ENCODE assay signal across 27 cellular contexts in the genomic region with DNA sequence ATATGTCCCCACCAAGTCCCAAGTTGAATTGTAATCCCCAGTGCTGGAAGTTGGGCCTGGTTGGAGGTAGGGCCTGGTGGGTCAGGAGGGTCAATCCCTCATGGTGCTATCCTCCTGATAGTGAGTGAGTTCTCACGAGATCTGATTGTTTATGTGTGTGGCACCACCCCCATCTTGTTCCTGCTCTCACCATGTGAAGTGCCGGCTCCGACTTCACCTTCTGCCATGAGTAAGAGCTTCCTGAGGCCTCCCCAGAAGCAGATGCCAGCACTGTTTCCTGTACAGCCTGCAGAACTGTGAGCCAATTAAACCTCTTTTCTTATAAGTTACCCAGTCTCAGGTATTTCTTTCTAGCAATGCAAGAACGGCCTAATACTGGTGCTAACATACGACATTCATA.
"Had no signal": no experiment of that assay in that cellular context is flagged by ENCODE, and none has a peak within 500 bp of the region (broad histone marks: within the 10 kb centered on the region; RNA-seq: fewer than 3 reads in every experiment).

No MANE protein-coding gene starts in this region.

- FAIRE-seq: kidney, pancreas, TTC549 had no signal

- H3K9me3 ChIP-seq: adrenal gland, ascending aorta, gastrocnemius medialis, pancreas, psoas muscle, stomach, tibial nerve had no signal

- H3K4me3 Mint-ChIP-seq: activated naive CD4-positive, alpha-beta T cell treated with anti-CD3 and anti-CD28 coated beads for 36 hours; activated naive CD8-positive, alpha-beta T cell treated with anti-CD3 and anti-CD28 coated beads for 36 hours; brain; endodermal cell; mesothelial cell of epicardium; naive B cell; stimulated activated naive B cell treated with anti-CD40 and anti-IgM and Interleukin-4, amounts not matched to agents 10 μg/mL and 1 μg/mL and 100 μg/mL, for 72 hours; T-helper 1 cell treated with Interleukin-12 subunit alpha and Interleukin-12 subunit beta and Interleukin-4 antibody, amounts not matched to agents 30 μg/mL and 1 μg/mL, for 36 hours had no signal

- H3K27ac ChIP-seq: adrenal gland, ascending aorta, gastrocnemius medialis, pancreas, psoas muscle, stomach, tibial nerve, VCaP had no signal

- ATAC-seq: gastrocnemius medialis; left colon; pancreas; psoas muscle; stimulated activated naive B cell treated with anti-CD40 and anti-IgM and Interleukin-4, amounts not matched to agents 10 μg/mL and 1 μg/mL and 100 μg/mL, for 72 hours had no signal

- H3K4me2 ChIP-seq: smooth muscle cell had no signal

- H3K27me3 Mint-ChIP-seq: activated naive CD8-positive, alpha-beta T cell treated with anti-CD3 and anti-CD28 coated beads for 36 hours had no signal

- H3K36me3 ChIP-seq: adrenal gland, ascending aorta, gastrocnemius medialis, pancreas, stomach, tibial nerve had no signal

- H3K27ac Mint-ChIP-seq: activated naive CD4-positive, alpha-beta T cell treated with anti-CD3 and anti-CD28 coated beads for 36 hours; activated naive CD8-positive, alpha-beta T cell treated with anti-CD3 and anti-CD28 coated beads for 36 hours; brain; endodermal cell; mesothelial cell of epicardium; naive B cell; stimulated activated naive B cell treated with anti-CD40 and anti-IgM and Interleukin-4, amounts not matched to agents 10 μg/mL and 1 μg/mL and 100 μg/mL, for 72 hours; T-helper 1 cell treated with Interleukin-12 subunit alpha and Interleukin-12 subunit beta and Interleukin-4 antibody, amounts not matched to agents 30 μg/mL and 1 μg/mL, for 36 hours had no signal

- H3K9me3 Mint-ChIP-seq: activated naive CD4-positive, alpha-beta T cell treated with anti-CD3 and anti-CD28 coated beads for 36 hours; activated naive CD8-positive, alpha-beta T cell treated with anti-CD3 and anti-CD28 coated beads for 36 hours; mesothelial cell of epicardium; stimulated activated naive B cell treated with anti-CD40 and anti-IgM and Interleukin-4, amounts not matched to agents 10 μg/mL and 1 μg/mL and 100 μg/mL, for 72 hours; T-helper 1 cell treated with Interleukin-12 subunit alpha and Interleukin-12 subunit beta and Interleukin-4 antibody, amounts not matched to agents 30 μg/mL and 1 μg/mL, for 36 hours had no signal

- H3K4me1 ChIP-seq: adrenal gland, ascending aorta, gastrocnemius medialis, pancreas, psoas muscle, stomach, tibial nerve had no signal

- H3K4me1 Mint-ChIP-seq: brain, endodermal cell, mesothelial cell of epicardium, naive B cell had no signal

- H3K36me3 Mint-ChIP-seq: activated naive CD8-positive, alpha-beta T cell treated with anti-CD3 and anti-CD28 coated beads for 36 hours; brain; mesothelial cell of epicardium; naive B cell; stimulated activated naive B cell treated with anti-CD40 and anti-IgM and Interleukin-4, amounts not matched to agents 10 μg/mL and 1 μg/mL and 100 μg/mL, for 72 hours had no signal

- H3K4me3 ChIP-seq: adrenal gland, ascending aorta, gastrocnemius medialis, pancreas, psoas muscle, smooth muscle cell, stomach, tibial nerve had no signal

- H3K27me3 ChIP-seq: adrenal gland, ascending aorta, gastrocnemius medialis, pancreas, tibial nerve had no signal

- DNase-seq: activated CD4-positive, alpha-beta T cell treated with anti-CD3 and anti-CD28 coated beads for 4 hours; activated CD4-positive, alpha-beta T cell treated with anti-CD3 and anti-CD28 coated beads, Interleukin-2, amount 50 U/mL, for 4 hours; activated effector memory CD4-positive, alpha-beta T cell treated with Interleukin-2 at 50 U/mL for 16 hours; activated naive CD4-positive, alpha-beta T cell treated with anti-CD3 and anti-CD28 coated beads for 36 hours; activated naive CD8-positive, alpha-beta T cell treated with anti-CD3 and anti-CD28 coated beads for 36 hours; adrenal gland; cortex of kidney; endodermal cell; gastrocnemius medialis; glutamatergic neuron; kidney; left colon; naive B cell; pancreas; psoas muscle; stimulated activated CD4-positive, alpha-beta T cell treated with anti-CD3 and anti-CD28 coated beads, Interleukin-1b, Interleukin-23, amount 100 ng/mL, for 48 hours; stimulated activated naive B cell treated with anti-CD40 and anti-IgM and Interleukin-4, amounts not matched to agents 10 μg/mL and 1 μg/mL and 100 μg/mL, for 72 hours; stomach; T-helper 9 cell had no signal
